In the genomic region with DNA sequence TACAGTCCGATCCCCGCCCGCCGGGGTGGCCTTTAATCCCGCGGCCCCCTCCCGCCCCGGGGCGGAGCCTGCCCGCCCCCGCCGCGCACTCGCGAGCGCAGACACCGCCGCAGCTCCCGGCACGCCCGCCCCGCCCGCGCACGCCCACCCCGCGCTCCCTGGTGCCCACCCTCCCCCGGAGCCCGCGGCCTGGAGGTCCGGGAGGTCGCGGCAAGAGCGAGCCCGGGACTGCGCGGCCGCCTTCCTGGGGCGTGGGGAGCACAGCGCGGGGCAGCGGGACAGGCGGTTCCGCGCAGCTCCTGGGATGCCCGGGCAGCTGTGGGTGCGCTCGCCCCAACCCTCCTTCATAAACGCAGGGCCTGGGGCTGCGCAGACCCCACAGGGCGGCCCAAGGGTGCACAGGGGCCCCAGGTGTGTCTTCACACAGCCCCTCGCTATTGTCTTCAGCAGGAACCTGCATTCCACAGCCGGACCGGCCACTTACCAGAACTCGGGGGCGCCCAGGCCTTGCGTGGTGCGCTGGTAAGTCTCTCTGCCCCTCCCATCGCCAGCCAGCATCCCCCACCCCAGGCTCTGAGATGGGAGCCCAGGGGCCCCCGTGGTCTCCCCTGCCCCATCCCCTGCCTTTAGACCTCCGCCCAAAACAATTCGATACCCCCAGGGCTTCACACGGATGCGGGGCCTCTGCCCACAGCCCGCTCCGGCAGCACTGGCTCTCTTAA, we compare ENCODE assay signal across 14 cellular contexts. TPM values are rescaled to one million over a fixed set of nuclear protein-coding genes. Genes with fewer than 3 reads are reported as not detected.
DNase-seq lines count a peak whose midpoint lies in the region; ATAC-seq, FAIRE-seq and TF ChIP-seq lines count a peak whose summit lies in the region.
"Had no signal": no experiment of that assay in that cellular context is flagged by ENCODE, and none has a peak within 500 bp of the region (broad histone marks: within the 10 kb centered on the region; RNA-seq: fewer than 3 reads in every experiment).

A gene (minus strand): TSS at position 8 of the 722 bp plus-strand sequence.

- POLR2A ChIA-PET in PC-3 (lab: Charles Lee; ENCODE audit: unreplicated experiment): no interaction called here

- no peaks in the 10 kb centered on the region for H3K36me3 ChIP-seq in H7 (replicated peaks; ENCODE audit: control insufficient read depth, insufficient read depth, low read length)
- H3K36me3 ChIP-seq in WERI-Rb-1: no peaks in the 10 kb centered on the region
- no peaks in the 10 kb centered on the region for H3K36me3 ChIP-seq in iPS-15b (ENCODE audit: control insufficient read depth, insufficient read depth, low read length)
- no peaks in the 10 kb centered on the region for H3K36me3 ChIP-seq in rectal smooth muscle tissue (ENCODE audit: control insufficient read depth, insufficient read depth, low read length)
- no peaks in the 10 kb centered on the region for H3K36me3 ChIP-seq in PC-3 (ENCODE audit: low read depth, low read length)

- H3F3A ChIP-seq in PC-3 (ENCODE audit: low read length, unreplicated experiment): no peaks in the 10 kb centered on the region

- no peak for TF ChIP-seq POLR2A in GM12891 (IDR thresholded peaks at IDR 0.05; ENCODE audit: low read depth, low read length)

- H3K79me2 ChIP-seq in PC-3 (ENCODE audit: low read length): no peaks in the 10 kb centered on the region

- no peaks in the 10 kb centered on the region for H3K4me1 ChIP-seq in iPS-15b (ENCODE audit: control insufficient read depth, insufficient read depth, low read length)
- no peaks in the 10 kb centered on the region for H3K4me1 ChIP-seq in rectal smooth muscle tissue (ENCODE audit: control insufficient read depth, insufficient read depth, low read length)
- H3K4me1 ChIP-seq in PC-3 (ENCODE audit: insufficient read depth, low read length): no peaks in the 10 kb centered on the region

- H3K9ac ChIP-seq in iPS-15b (ENCODE audit: low read depth, low read length) (no peak within 1 kb of the TSS), rectal smooth muscle tissue (ENCODE audit: low read length) (no peak within 1 kb of the TSS), PC-3 (ENCODE audit: low read length) (no peak within 1 kb of the TSS)

- no TSS peak for BruUV-seq in PC-3 (replicated peaks; lab: Mats Ljungman, UMichigan)

- H3K9me2 ChIP-seq in PC-3 (replicated peaks; ENCODE audit: low read length): no peaks in the 10 kb centered on the region

- no peaks in the 10 kb centered on the region for H3K9me3 ChIP-seq in WERI-Rb-1 (ENCODE audit: severe bottlenecking)
- no peaks in the 10 kb centered on the region for H3K9me3 ChIP-seq in iPS-15b (ENCODE audit: control insufficient read depth, insufficient read depth, low read length)
- no peaks in the 10 kb centered on the region for H3K9me3 ChIP-seq in PC-3 (ENCODE audit: low read length)

- CTCF ChIA-PET in PC-3 (lab: Charles Lee): no interaction called here

- peak within 1 kb of the TSS; percentile 27 for H3K4me3 ChIP-seq in H7 (ENCODE audit: insufficient read depth, low read depth, low read length)
- H3K4me3 ChIP-seq in WERI-Rb-1 (ENCODE audit: low read depth, low read length): peak within 1 kb of the TSS; percentile 38
- H3K4me3 ChIP-seq in iPS-15b (ENCODE audit: low read depth, low read length): peak within 1 kb of the TSS; percentile 39
- H3K4me3 ChIP-seq in rectal smooth muscle tissue (ENCODE audit: low read length): peak within 1 kb of the TSS; percentile 21
- H3K4me3 ChIP-seq in PC-3 (ENCODE audit: low read length): no peak within 1 kb of the TSS

- H3K4me2 ChIP-seq in PC-3 (ENCODE audit: low read length): no peak within 1 kb of the TSS

- DNase-seq in H7: no peak
- no peak for DNase-seq in WERI-Rb-1
- no peak for DNase-seq in PC-3
- no peak for DNase-seq in SW 1271 (lab: John Stamatoyannopoulos, UW)
- DNase-seq in GM12891 (ENCODE audit: insufficient read length, low spot score): no peak
- DNase-seq: activated CD8-positive, alpha-beta T cell treated with anti-CD3 and anti-CD28 coated beads, Interleukin-2, amount 10 ng/mL, durations not matched to agents 7 days and 5 days; DMS53; erythroblast; NCI-H1048; NCI-H526 treated with DMSO at 0.1 percent for 48 hours had no signal

- H3K27me3 ChIP-seq in H7 (ENCODE audit: control insufficient read depth, insufficient read depth, low read length) (peaks cover 54% of the 10 kb centered on the region), WERI-Rb-1 (ENCODE audit: insufficient read depth, low read depth, severe bottlenecking) (peaks cover 86% of the 10 kb centered on the region), iPS-15b (ENCODE audit: control insufficient read depth, insufficient read depth, low read length) (peaks cover 60% of the 10 kb centered on the region), rectal smooth muscle tissue (ENCODE audit: control insufficient read depth, insufficient read depth, low read length) (peaks cover 40% of the 10 kb centered on the region), PC-3 (ENCODE audit: low read length) (peaks cover 43% of the 10 kb centered on the region)

- H3K27ac ChIP-seq in WERI-Rb-1: no peak within 1 kb of the TSS
- H3K27ac ChIP-seq in rectal smooth muscle tissue (ENCODE audit: low read depth, low read length): no peak within 1 kb of the TSS
- H3K27ac ChIP-seq in PC-3 (ENCODE audit: low read length): no peak within 1 kb of the TSS

- no peaks in the 10 kb centered on the region for H4K20me1 ChIP-seq in PC-3 (ENCODE audit: low read length)

- intact Hi-C loops in PC-3 (cut with micrococcal nuclease): no loop called here

- TF ChIP-seq CTCF in WERI-Rb-1 (IDR thresholded peaks at IDR 0.05; ENCODE audit: low read depth, low read length) (no peak), PC-3 (conservative IDR thresholded peaks at IDR 0.05; ENCODE audit: low read depth, low read length) (no peak)

- FAIRE-seq in GM12891 (lab: Jason Lieb, UNC): no peak
- FAIRE-seq: keratinocyte had no signal

- no peak for ATAC-seq in PC-3
- no peak for ATAC-seq in HG03095 (IDR thresholded peaks at IDR 0.05; ENCODE audit: unreplicated experiment)
- ATAC-seq: activated CD8-positive, alpha-beta T cell treated with anti-CD3 and anti-CD28 coated beads, Interleukin-2, amount 10 ng/mL, durations not matched to agents 7 days and 5 days had no signal

- H2AFZ ChIP-seq in PC-3 (ENCODE audit: low read length): no peak within 1 kb of the TSS

TF ChIP-seq in GM12891, 5 proteins besides CTCF, POLR2A, EP300 and RAD21:
- no peak for TF ChIP-seq PAX5 (IDR thresholded peaks at IDR 0.05; ENCODE audit: insufficient read depth, low read length, severe bottlenecking)
- TF ChIP-seq POU2F2 (IDR thresholded peaks at IDR 0.05; ENCODE audit: low read depth, low read length): no peak
TF ChIP-seq in GM12891: peak in this region for 0.

RNA-seq across cellular contexts. Expression of the gene that starts here (rescaled TPM):
- total RNA-seq in H7 (2014; rRNA removed; shearing (Covaris generic)): 1.8 and 3.3 TPM in 2 replicates
- total RNA-seq in PC-3 (2014; rRNA removed): 4.7 and 4.9 TPM in 2 replicates
- 1.8 TPM for polyA plus RNA-seq in GM12891 (2012; ENCODE audit: low read depth, missing spikeins)
